ENCODE assay signal across 10 cellular contexts in genomic region chr13:89514534-89515312, GRCh38.
A peak's percentile ranks its signal among the peaks of the same experiment; 100 is the strongest.
DNase-seq lines count a peak whose midpoint lies in the region; ATAC-seq lines count a peak whose summit lies in the region.
"Had no signal": no experiment of that assay in that cellular context is flagged by ENCODE, and none has a peak within 500 bp of the region (broad histone marks: within the 10 kb centered on the region; RNA-seq: fewer than 3 reads in every experiment).

No MANE protein-coding gene starts in this region.

- H3K27me3 Mint-ChIP-seq in activated CD8-positive, alpha-beta T cell treated with anti-CD3 and anti-CD28 coated beads, Interleukin-2, amount 10 ng/mL, durations not matched to agents 7 days and 5 days (ENCODE audit: low read depth): no peaks in the 10 kb centered on the region

- CTCF ChIA-PET in activated CD8-positive, alpha-beta T cell treated with anti-CD3 and anti-CD28 coated beads, Interleukin-2, amount 10 ng/mL, durations not matched to agents 7 days and 5 days (lab: Charles Lee): no interaction called here

- no peaks in the 10 kb centered on the region for H3K36me3 Mint-ChIP-seq in activated CD8-positive, alpha-beta T cell treated with anti-CD3 and anti-CD28 coated beads, Interleukin-2, amount 10 ng/mL, durations not matched to agents 7 days and 5 days (ENCODE audit: low read depth)

- no peak overlapping the region for H2AK5ac ChIP-seq in mesendoderm (ENCODE audit: low read length)

- no peaks in the 10 kb centered on the region for H3K4me1 Mint-ChIP-seq in activated CD8-positive, alpha-beta T cell treated with anti-CD3 and anti-CD28 coated beads, Interleukin-2, amount 10 ng/mL, durations not matched to agents 7 days and 5 days (ENCODE audit: low read depth)

- H3K9me3 Mint-ChIP-seq in activated CD8-positive, alpha-beta T cell treated with anti-CD3 and anti-CD28 coated beads, Interleukin-2, amount 10 ng/mL, durations not matched to agents 7 days and 5 days (ENCODE audit: insufficient read depth): peaks cover 27% of the 10 kb centered on the region

- POLR2A ChIA-PET in activated CD8-positive, alpha-beta T cell treated with anti-CD3 and anti-CD28 coated beads, Interleukin-2, amount 10 ng/mL, durations not matched to agents 7 days and 5 days (lab: Charles Lee): no interaction called here

- peak; percentile 85 for DNase-seq in ELR (ENCODE audit: low read depth)
- peak; percentile 29 for DNase-seq in NCI-H524 treated with DMSO at 0.1 percent for 48 hours (lab: John Stamatoyannopoulos, UW)
- peak; percentile 71 for DNase-seq in mesendoderm
- DNase-seq in SW480 (ENCODE audit: low spot score): no peak
- no peak for DNase-seq in activated CD8-positive, alpha-beta T cell treated with anti-CD3 and anti-CD28 coated beads, Interleukin-2, amount 10 ng/mL, durations not matched to agents 7 days and 5 days
- no peak for DNase-seq in RPMI8226
- no peak for DNase-seq in NCI-H2171 (lab: John Stamatoyannopoulos, UW)
- DNase-seq: GOT3, NCI-H1694 treated with DMSO at 0.1 percent for 48 hours had no signal

- H3K36me3 ChIP-seq in ectodermal cell (ENCODE audit: control insufficient read depth, insufficient read depth, low read length) (no peaks in the 10 kb centered on the region), mesendoderm (ENCODE audit: control insufficient read depth, insufficient read depth, low read length) (no peaks in the 10 kb centered on the region)

- H3K4me3 ChIP-seq in ectodermal cell (ENCODE audit: insufficient read depth, low read depth, low read length): no peak overlapping the region
- no peak overlapping the region for H3K4me3 ChIP-seq in mesendoderm (ENCODE audit: low read length)

- WGBS in ectodermal cell, 2 experiments: 79 to 89% methylated on average over 3 to 4 of the region's 4 CpGs
- no CpG with 5 or more reads among the region's 4 CpGs for WGBS in mesendoderm (ENCODE audit: extremely low coverage, insufficient coverage, low lambda C conversion rate)

- H3K27ac ChIP-seq in ectodermal cell (ENCODE audit: insufficient read depth, low read depth, low read length, poor library complexity, severe bottlenecking): peak overlapping the region; percentile 80
- H3K27ac ChIP-seq in mesendoderm (ENCODE audit: low read depth, low read length): peak overlapping the region; percentile 29

- no peak overlapping the region for H4K8ac ChIP-seq in mesendoderm (ENCODE audit: low read depth, low read length)

- H3K79me2 ChIP-seq in mesendoderm (ENCODE audit: control insufficient read depth, insufficient read depth, low read length): no peaks in the 10 kb centered on the region

- H3K23ac ChIP-seq in mesendoderm (ENCODE audit: low read length): no peak overlapping the region

- no peak overlapping the region for H4K5ac ChIP-seq in mesendoderm (ENCODE audit: low read length)

- no peak overlapping the region for H3K4me2 ChIP-seq in mesendoderm (ENCODE audit: low read length)

- no peak overlapping the region for H3K18ac ChIP-seq in mesendoderm (ENCODE audit: low read length)

- no peak overlapping the region for H3K4ac ChIP-seq in mesendoderm (ENCODE audit: low read depth, low read length)

- H2BK120ac ChIP-seq in mesendoderm (ENCODE audit: low read depth, low read length): no peak overlapping the region

- no peak for ATAC-seq in activated CD8-positive, alpha-beta T cell treated with anti-CD3 and anti-CD28 coated beads, Interleukin-2, amount 10 ng/mL, durations not matched to agents 7 days and 5 days

- H3K4me1 ChIP-seq in ectodermal cell (ENCODE audit: control insufficient read depth, insufficient read depth, low read length) (peaks cover 9% of the 10 kb centered on the region), mesendoderm (ENCODE audit: control insufficient read depth, low read depth, low read length) (no peaks in the 10 kb centered on the region)

- no peak overlapping the region for H3K4me3 Mint-ChIP-seq in activated CD8-positive, alpha-beta T cell treated with anti-CD3 and anti-CD28 coated beads, Interleukin-2, amount 10 ng/mL, durations not matched to agents 7 days and 5 days

- no peak overlapping the region for H3K56ac ChIP-seq in mesendoderm (ENCODE audit: low read length)

- H3K9ac ChIP-seq in mesendoderm (ENCODE audit: low read length): no peak overlapping the region

- H3K9me3 ChIP-seq in ectodermal cell (ENCODE audit: control insufficient read depth, low read length): no peaks in the 10 kb centered on the region

- H3K79me1 ChIP-seq in mesendoderm (ENCODE audit: low read length): no peaks in the 10 kb centered on the region

- no peak overlapping the region for H3K27ac Mint-ChIP-seq in activated CD8-positive, alpha-beta T cell treated with anti-CD3 and anti-CD28 coated beads, Interleukin-2, amount 10 ng/mL, durations not matched to agents 7 days and 5 days

- H2BK15ac ChIP-seq in mesendoderm (replicated peaks; ENCODE audit: low read depth): no peak overlapping the region

- H2BK5ac ChIP-seq in mesendoderm (ENCODE audit: low read length): no peak overlapping the region

- H3K27me3 ChIP-seq in ectodermal cell (ENCODE audit: control insufficient read depth, insufficient read depth, low read length, poor library complexity, severe bottlenecking) (no peaks in the 10 kb centered on the region), mesendoderm (ENCODE audit: insufficient read depth, low read length, poor library complexity) (no peaks in the 10 kb centered on the region)

Comparison
In these comparisons a context has a peak if more than half of its experiments do, and no peak if none do; other contexts are left out.
1. DNase-seq: peak in ELR (single experiment), NCI-H524 treated with DMSO at 0.1 percent for 48 hours (single experiment) and mesendoderm (single experiment); none in SW480 (single experiment), activated CD8-positive, alpha-beta T cell treated with anti-CD3 and anti-CD28 coated beads, Interleukin-2, amount 10 ng/mL, durations not matched to agents 7 days and 5 days (single experiment), RPMI8226 (single experiment) and NCI-H2171 (single experiment).